In genomic region chr10:118504044-118504944, GRCh38 we compare ENCODE assay signal across 10 cellular contexts.
A peak's percentile ranks its signal among the peaks of the same experiment; 100 is the strongest.
DNase-seq lines count a peak whose midpoint lies in the region; ATAC-seq and TF ChIP-seq lines count a peak whose summit lies in the region.
"Had no signal": no experiment of that assay in that cellular context is flagged by ENCODE, and none has a peak within 500 bp of the region (broad histone marks: within the 10 kb centered on the region; RNA-seq: fewer than 3 reads in every experiment).

No MANE protein-coding gene starts in this region.

- H3K27me3 ChIP-seq in SJCRH30 = no peaks in the 10 kb centered on the region

- no peak for TF ChIP-seq CTCF in coronary artery (IDR thresholded peaks at IDR 0.05)

- ATAC-seq in HG03095 (IDR thresholded peaks at IDR 0.05; ENCODE audit: unreplicated experiment) = no peak

- DNase-seq in AG08396 (ENCODE audit: low spot score) (peak; percentile 32), HPDE6-E6E7 (ENCODE audit: extremely low spot score) (peak; percentile 82), SJCRH30 (peak; percentile 13 to 30), hepatic stellate cell (ENCODE audit: low spot score) (peak; percentile 2), coronary artery (ENCODE audit: low spot score) (no peak), NCI-H1048 (lab: John Stamatoyannopoulos, UW) (no peak), NCI-H1930 (lab: John Stamatoyannopoulos, UW) (no peak)
- DNase-seq: activated CD8-positive, alpha-beta T cell treated with anti-CD3 and anti-CD28 coated beads for 36 hours; cerebellar nuclear complex had no signal

- H3K27ac ChIP-seq in SJCRH30 = no peak overlapping the region
- H3K27ac ChIP-seq in coronary artery = no peak overlapping the region

- no peaks in the 10 kb centered on the region for H3K36me3 ChIP-seq in SJCRH30

- H3K9me3 ChIP-seq in SJCRH30 (replicated peaks) = no peaks in the 10 kb centered on the region; the same call in 1 of the 2 replicates

- H3K4me1 ChIP-seq in SJCRH30 = 0 out of 2 replicates have a peak, but pooled peaks cover under 1% of the 10 kb centered on the region

- H3K4me3 ChIP-seq in SJCRH30 (no peak overlapping the region), coronary artery (no peak overlapping the region)

Comparison
In these comparisons a context has a peak if more than half of its experiments do, and no peak if none do; other contexts are left out.
1. DNase-seq: peak in AG08396 (single experiment), HPDE6-E6E7 (single experiment), SJCRH30 (2 of 2) and hepatic stellate cell (single experiment); none in coronary artery (single experiment), NCI-H1048 (single experiment) and NCI-H1930 (0 of 2).